ENCODE assay signal across 15 cellular contexts in genomic region chr5:20347334-20347733, GRCh38.
DNase-seq lines count a peak whose midpoint lies in the region; ATAC-seq, FAIRE-seq and TF ChIP-seq lines count a peak whose summit lies in the region.
"Had no signal": no experiment of that assay in that cellular context is flagged by ENCODE, and none has a peak within 500 bp of the region (broad histone marks: within the 10 kb centered on the region; RNA-seq: fewer than 3 reads in every experiment).

No MANE protein-coding gene starts in this region.

- no peak overlapping the region for H3K23ac ChIP-seq in mesenchymal stem cell (ENCODE audit: low read length in 2 of 2)

- no peak overlapping the region for H3K4ac ChIP-seq in mesenchymal stem cell (ENCODE audit: low read depth in 1 of 2, low read length in 2 of 2)

- TF ChIP-seq RAD21 in SK-N-SH (IDR thresholded peaks at IDR 0.05; ENCODE audit: low read length), result no peak

- peak overlapping the region; percentile 6 for H4K91ac ChIP-seq in mesenchymal stem cell (ENCODE audit: low read length)

- no peak overlapping the region for H3K18ac ChIP-seq in mesenchymal stem cell (ENCODE audit: low read depth in 1 of 2, low read length in 2 of 2)

- H3K9me2 ChIP-seq in SK-N-SH, result no peaks in the 10 kb centered on the region

- POLR2A ChIA-PET in SK-N-SH (lab: Yijun Ruan, JAX), result no interaction called here

- no peak overlapping the region for H2AK5ac ChIP-seq in mesenchymal stem cell (ENCODE audit: low read length, severe bottlenecking)

- no peaks in the 10 kb centered on the region for H3K4me1 ChIP-seq in SK-N-SH (ENCODE audit: control insufficient read depth in 1 of 2, insufficient read depth in 2 of 2, low read depth in 1 of 2, low read length in 1 of 2)
- H3K4me1 ChIP-seq in mesenchymal stem cell (ENCODE audit: control insufficient read depth, insufficient read depth, low read depth, low read length), result no peaks in the 10 kb centered on the region
- H3K4me1 ChIP-seq: BLaER1 had no signal

- FAIRE-seq in urothelium cell line (lab: Jason Lieb, UNC), result no peak

- TF ChIP-seq EP300 in SK-N-SH (IDR thresholded peaks at IDR 0.05; ENCODE audit: borderline replicate concordance in 1 of 2, low read depth in 1 of 2, low read length in 1 of 2), result no peak

- H3F3A ChIP-seq in SK-N-SH (replicated peaks; ENCODE audit: insufficient read depth), result no peaks in the 10 kb centered on the region

- H4K8ac ChIP-seq in mesenchymal stem cell (ENCODE audit: low read length), result no peak overlapping the region

- H3K9me3 ChIP-seq in SK-N-SH, result no peaks in the 10 kb centered on the region
- peaks cover 17% of the 10 kb centered on the region for H3K9me3 ChIP-seq in mesenchymal stem cell (ENCODE audit: control insufficient read depth, low read length)

- H3K79me1 ChIP-seq in mesenchymal stem cell (replicated peaks; ENCODE audit: low read length, poor library complexity, severe bottlenecking), result no peaks in the 10 kb centered on the region

- H2BK5ac ChIP-seq in mesenchymal stem cell (ENCODE audit: low read depth, low read length, poor library complexity, severe bottlenecking), result no peak overlapping the region

- H4K20me1 ChIP-seq in SK-N-SH (ENCODE audit: insufficient read depth), result no peaks in the 10 kb centered on the region
- H4K20me1 ChIP-seq: BLaER1 had no signal

- H3K36me3 ChIP-seq in SK-N-SH (replicated peaks in 1 of 2; ENCODE audit: control insufficient read depth in 1 of 2, insufficient read depth in 2 of 2, low read length in 1 of 2), result no peaks in the 10 kb centered on the region
- H3K36me3 ChIP-seq in mesenchymal stem cell (ENCODE audit: control insufficient read depth in 1 of 2, insufficient read depth in 2 of 2, low read depth in 1 of 2, low read length in 2 of 2), result no peaks in the 10 kb centered on the region
- H3K36me3 ChIP-seq: BLaER1 had no signal

- H2BK120ac ChIP-seq in mesenchymal stem cell (ENCODE audit: low read depth, low read length), result no peak overlapping the region

- H3K4me2 ChIP-seq in SK-N-SH (no peak overlapping the region), mesenchymal stem cell (ENCODE audit: low read length, poor library complexity, severe bottlenecking) (no peak overlapping the region)
- H3K4me2 ChIP-seq: BLaER1 had no signal

- H2BK12ac ChIP-seq in mesenchymal stem cell (ENCODE audit: low read length in 2 of 2), result no peak overlapping the region

- H3K27me3 ChIP-seq in SK-N-SH (ENCODE audit: insufficient read depth) (no peaks in the 10 kb centered on the region), mesenchymal stem cell (ENCODE audit: control insufficient read depth in 1 of 2, insufficient read depth in 1 of 2, low read length in 2 of 2) (no peaks in the 10 kb centered on the region)
- H3K27me3 ChIP-seq: BLaER1 had no signal

- no peak overlapping the region for H3K27ac ChIP-seq in SK-N-SH (ENCODE audit: low read depth in 2 of 2, low read length in 1 of 2)
- H3K27ac ChIP-seq in mesenchymal stem cell (ENCODE audit: low read length, poor library complexity, severe bottlenecking), result no peak overlapping the region
- H3K27ac ChIP-seq: BLaER1 had no signal

- H3K9ac ChIP-seq in SK-N-SH (no peak overlapping the region), mesenchymal stem cell (ENCODE audit: low read length) (no peak overlapping the region)
- H3K9ac ChIP-seq: BLaER1 had no signal

- CTCF ChIA-PET in SK-N-SH (lab: Yijun Ruan, JAX), result no interaction called here

- H3K4me3 ChIP-seq in SK-N-SH (ENCODE audit: low read depth in 2 of 2, low read length in 1 of 2) (no peak overlapping the region), mesenchymal stem cell (ENCODE audit: insufficient read depth in 1 of 2, low read depth in 1 of 2, low read length in 2 of 2) (no peak overlapping the region)
- H3K4me3 ChIP-seq: BLaER1 had no signal

- no peak overlapping the region for H3K14ac ChIP-seq in mesenchymal stem cell (ENCODE audit: low read length in 2 of 2)

- TF ChIP-seq CTCF in SK-N-SH (IDR thresholded peaks at IDR 0.05), result no peak

- H2AFZ ChIP-seq in SK-N-SH (ENCODE audit: low read depth) (no peak overlapping the region), mesenchymal stem cell (ENCODE audit: low read depth, low read length) (no peak overlapping the region)

- H2BK15ac ChIP-seq in mesenchymal stem cell (ENCODE audit: low read depth, poor library complexity, severe bottlenecking), result no peak overlapping the region

- DNase-seq in SK-N-SH, result no peak
- peak; percentile 5 for DNase-seq in OCI-M1 (lab: John Stamatoyannopoulos, UW)
- DNase-seq in mesenchymal stem cell, result no peak
- DNase-seq in DMS153 (lab: John Stamatoyannopoulos, UW), result no peak
- DNase-seq in urothelium cell line (ENCODE audit: low spot score), result no peak
- no peak for DNase-seq in OCI-M2 (lab: John Stamatoyannopoulos, UW; ENCODE audit: unreplicated experiment)
- DNase-seq: 8988T; CD4-positive, alpha-beta memory T cell; DMS79 treated with DMSO at 0.1 percent for 48 hours; GF-D8; GOT3; H7 had no signal

- whole genome bisulfite sequencing in SK-N-SH (ENCODE audit: low lambda C conversion rate), result 10% methylated on average over 2 of the region's 2 CpGs
- WGBS in mesenchymal stem cell, result 100% methylated on average over 1 of the region's 2 CpGs

- no peaks in the 10 kb centered on the region for H3K79me2 ChIP-seq in SK-N-SH (ENCODE audit: insufficient read depth)

- ATAC-seq in SK-N-SH treated with all-trans-retinoic acid at 6 μM for 48 hours, result no peak
- ATAC-seq: HCT116 had no signal

TF ChIP-seq in SK-N-SH, 30 proteins besides CTCF, POLR2A, EP300 and RAD21 (continues in another document):
- no peak for TF ChIP-seq RFX5 (IDR thresholded peaks at IDR 0.05; ENCODE audit: low read length)
- TF ChIP-seq SMC3 (IDR thresholded peaks at IDR 0.05; ENCODE audit: low read depth, low read length), result no peak
- TF ChIP-seq, protein P1, sequence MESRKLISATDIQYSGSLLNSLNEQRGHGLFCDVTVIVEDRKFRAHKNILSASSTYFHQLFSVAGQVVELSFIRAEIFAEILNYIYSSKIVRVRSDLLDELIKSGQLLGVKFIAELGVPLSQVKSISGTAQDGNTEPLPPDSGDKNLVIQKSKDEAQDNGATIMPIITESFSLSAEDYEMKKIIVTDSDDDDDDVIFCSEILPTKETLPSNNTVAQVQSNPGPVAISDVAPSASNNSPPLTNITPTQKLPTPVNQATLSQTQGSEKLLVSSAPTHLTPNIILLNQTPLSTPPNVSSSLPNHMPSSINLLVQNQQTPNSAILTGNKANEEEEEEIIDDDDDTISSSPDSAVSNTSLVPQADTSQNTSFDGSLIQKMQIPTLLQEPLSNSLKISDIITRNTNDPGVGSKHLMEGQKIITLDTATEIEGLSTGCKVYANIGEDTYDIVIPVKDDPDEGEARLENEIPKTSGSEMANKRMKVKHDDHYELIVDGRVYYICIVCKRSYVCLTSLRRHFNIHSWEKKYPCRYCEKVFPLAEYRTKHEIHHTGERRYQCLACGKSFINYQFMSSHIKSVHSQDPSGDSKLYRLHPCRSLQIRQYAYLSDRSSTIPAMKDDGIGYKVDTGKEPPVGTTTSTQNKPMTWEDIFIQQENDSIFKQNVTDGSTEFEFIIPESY (IDR thresholded peaks at IDR 0.05; ENCODE audit: borderline replicate concordance, low read depth), result no peak
- no peak for TF ChIP-seq TAF1 (IDR thresholded peaks at IDR 0.05; ENCODE audit: borderline replicate concordance, low read depth, low read length)
- no peak for TF ChIP-seq MAX (IDR thresholded peaks at IDR 0.05; ENCODE audit: low read depth)

TF ChIP-seq in SK-N-SH treated with all-trans-retinoic acid at 6 μM for 48 hours, 23 proteins besides CTCF, POLR2A, EP300 and RAD21:
- TF ChIP-seq TCF4 (CRISPR knock-in tag; IDR thresholded peaks at IDR 0.05; ENCODE audit: borderline replicate concordance) (no peak), ZNF70 (CRISPR knock-in tag; IDR thresholded peaks at IDR 0.05) (no peak)
- TF ChIP-seq, protein P2, sequence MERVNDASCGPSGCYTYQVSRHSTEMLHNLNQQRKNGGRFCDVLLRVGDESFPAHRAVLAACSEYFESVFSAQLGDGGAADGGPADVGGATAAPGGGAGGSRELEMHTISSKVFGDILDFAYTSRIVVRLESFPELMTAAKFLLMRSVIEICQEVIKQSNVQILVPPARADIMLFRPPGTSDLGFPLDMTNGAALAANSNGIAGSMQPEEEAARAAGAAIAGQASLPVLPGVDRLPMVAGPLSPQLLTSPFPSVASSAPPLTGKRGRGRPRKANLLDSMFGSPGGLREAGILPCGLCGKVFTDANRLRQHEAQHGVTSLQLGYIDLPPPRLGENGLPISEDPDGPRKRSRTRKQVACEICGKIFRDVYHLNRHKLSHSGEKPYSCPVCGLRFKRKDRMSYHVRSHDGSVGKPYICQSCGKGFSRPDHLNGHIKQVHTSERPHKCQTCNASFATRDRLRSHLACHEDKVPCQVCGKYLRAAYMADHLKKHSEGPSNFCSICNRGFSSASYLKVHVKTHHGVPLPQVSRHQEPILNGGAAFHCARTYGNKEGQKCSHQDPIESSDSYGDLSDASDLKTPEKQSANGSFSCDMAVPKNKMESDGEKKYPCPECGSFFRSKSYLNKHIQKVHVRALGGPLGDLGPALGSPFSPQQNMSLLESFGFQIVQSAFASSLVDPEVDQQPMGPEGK (CRISPR knock-in tag; IDR thresholded peaks at IDR 0.05; ENCODE audit: borderline replicate concordance), result no peak
